ENCODE assay signal across 9 cellular contexts in the genomic region with DNA sequence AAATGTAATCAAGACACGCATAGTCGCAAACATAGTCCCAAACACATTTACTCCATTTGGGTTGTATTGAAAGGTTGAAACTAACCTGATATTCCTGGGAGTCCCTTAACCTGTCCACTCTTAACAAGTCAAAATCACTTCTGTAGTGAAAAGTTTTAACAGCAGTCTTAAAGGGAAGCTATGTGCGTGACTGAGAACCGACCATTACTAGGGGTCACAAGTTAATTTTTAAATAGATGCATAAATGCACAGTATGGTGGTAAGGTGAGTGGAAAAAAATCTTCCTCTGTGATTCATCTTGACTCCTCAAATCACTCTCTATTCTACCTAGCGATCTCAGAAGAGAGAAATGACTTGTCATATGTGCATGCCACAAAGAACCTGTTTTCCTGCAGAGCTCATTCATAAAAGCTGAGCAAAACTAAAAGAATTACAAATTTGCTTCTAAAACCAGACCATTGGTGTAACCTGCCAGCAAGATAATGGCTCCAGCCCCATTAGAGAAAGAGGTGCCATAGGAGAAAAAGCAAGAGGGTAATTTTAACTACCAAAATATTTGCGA. TPM values are rescaled to one million over a fixed set of nuclear protein-coding genes. Genes with fewer than 3 reads are reported as not detected.
DNase-seq lines count a peak whose midpoint lies in the region; ATAC-seq and TF ChIP-seq lines count a peak whose summit lies in the region.
"Had no signal": no experiment of that assay in that cellular context is flagged by ENCODE, and none has a peak within 500 bp of the region (broad histone marks: within the 10 kb centered on the region; RNA-seq: fewer than 3 reads in every experiment).

No MANE protein-coding gene starts in this region.

- H3K4me3 ChIP-seq in breast epithelium: no peak overlapping the region
- H3K4me3 ChIP-seq in adrenal gland: no peak overlapping the region

- TF ChIP-seq POLR2A in breast epithelium (IDR thresholded peaks at IDR 0.05) (no peak), adrenal gland (IDR thresholded peaks at IDR 0.05) (no peak)

- H3K27me3 ChIP-seq in breast epithelium: no peaks in the 10 kb centered on the region
- H3K27me3 ChIP-seq in adrenal gland: no peaks in the 10 kb centered on the region

- H3K4me1 ChIP-seq in breast epithelium: no peaks in the 10 kb centered on the region
- no peaks in the 10 kb centered on the region for H3K4me1 ChIP-seq in adrenal gland (replicated peaks in 1 of 2)

- peak; percentile 79 for ATAC-seq in GM18519 (IDR thresholded peaks at IDR 0.05; ENCODE audit: low FRiP score, unreplicated experiment)
- ATAC-seq in GM21447 (IDR thresholded peaks at IDR 0.05; ENCODE audit: unreplicated experiment): peak; percentile 75
- peak; percentile 74 for ATAC-seq in HG03354 (IDR thresholded peaks at IDR 0.05; ENCODE audit: poor library complexity, severe bottlenecking, unreplicated experiment)

- H3K9me3 ChIP-seq in breast epithelium: no peaks in the 10 kb centered on the region
- H3K9me3 ChIP-seq in adrenal gland (replicated peaks in 1 of 3): no peaks in the 10 kb centered on the region

- peak; percentile 57 for DNase-seq in glomerular visceral epithelial cell (ENCODE audit: extremely low spot score)
- DNase-seq in NK-92 treated with Interleukin-12 subunit alpha and Interleukin-12 subunit beta, amount 100 ng/mL, for 24 hours (lab: John Stamatoyannopoulos, UW): no peak
- DNase-seq in stimulated activated CD4-positive, alpha-beta T cell treated with anti-CD3 and anti-CD28 coated beads, Interleukin-15, amount 100 ng/mL, for 24 hours: no peak
- no peak for DNase-seq in breast epithelium (ENCODE audit: low spot score in 2 of 2)
- DNase-seq in adrenal gland: no peak
- DNase-seq: NCI-H524 treated with DMSO at 0.1 percent for 48 hours had no signal

- intact Hi-C loops in breast epithelium (cut with DNase I; ENCODE audit: low total_unique reads): no loop called here
- intact Hi-C loops in adrenal gland (cut with DNase I): no loop called here

- H3K27ac ChIP-seq in breast epithelium (no peak overlapping the region), adrenal gland (no peak overlapping the region)

- no peak for TF ChIP-seq CTCF in breast epithelium (IDR thresholded peaks at IDR 0.05)
- TF ChIP-seq CTCF in adrenal gland (IDR thresholded peaks at IDR 0.05): no peak

- 87 to 91% (median 90%) methylated on average over 6 of the region's 6 CpGs for WGBS in adrenal gland, 4 donors

- no peaks in the 10 kb centered on the region for H3K36me3 ChIP-seq in breast epithelium
- H3K36me3 ChIP-seq in adrenal gland (replicated peaks in 1 of 2): no peaks in the 10 kb centered on the region

RNA-seq across cellular contexts. Expression of a gene that starts 4.8 kb away (rescaled TPM):
- total RNA-seq in breast epithelium: 1 to 10 TPM in 1 of 3 donors, under 1 TPM in 1, not detected in 1; 0.59 to 1.6 TPM
- total RNA-seq in adrenal gland: under 1 TPM in 2 of 8 donors, not detected in 6; 0.14 to 0.39 TPM
- not detected for polyA plus RNA-seq in adrenal gland

RNA-seq across cellular contexts. Expression of a gene that starts 13.8 kb away (rescaled TPM):
- total RNA-seq in breast epithelium (100 to 1,000 TPM; 113 to 121 (median 114) TPM), adrenal gland (100 to 1,000 TPM in 1 of 8 donors, 10 to 100 TPM in 7; 45.3 to 112 (median 64.2) TPM)
- 10 to 100 TPM; 52.7 to 88.5 (median 61.8) TPM for polyA plus RNA-seq in adrenal gland

RNA-seq across cellular contexts. Expression of a gene that starts 39.1 kb away (rescaled TPM):
- not detected for total RNA-seq in breast epithelium
- total RNA-seq in adrenal gland: not detected
- polyA plus RNA-seq in adrenal gland: not detected

RNA-seq across cellular contexts. Expression of a gene that starts 56.9 kb away (rescaled TPM):
- total RNA-seq in breast epithelium (10 to 100 TPM; 14.4 to 22.1 (median 15.1) TPM), adrenal gland (10 to 100 TPM; 11.0 to 59.8 (median 23.4) TPM)
- 10 to 100 TPM in 2 of 3 donors, 1 to 10 TPM in 1; 9.0 to 15.6 (median 14.3) TPM for polyA plus RNA-seq in adrenal gland
